In the genomic region with DNA sequence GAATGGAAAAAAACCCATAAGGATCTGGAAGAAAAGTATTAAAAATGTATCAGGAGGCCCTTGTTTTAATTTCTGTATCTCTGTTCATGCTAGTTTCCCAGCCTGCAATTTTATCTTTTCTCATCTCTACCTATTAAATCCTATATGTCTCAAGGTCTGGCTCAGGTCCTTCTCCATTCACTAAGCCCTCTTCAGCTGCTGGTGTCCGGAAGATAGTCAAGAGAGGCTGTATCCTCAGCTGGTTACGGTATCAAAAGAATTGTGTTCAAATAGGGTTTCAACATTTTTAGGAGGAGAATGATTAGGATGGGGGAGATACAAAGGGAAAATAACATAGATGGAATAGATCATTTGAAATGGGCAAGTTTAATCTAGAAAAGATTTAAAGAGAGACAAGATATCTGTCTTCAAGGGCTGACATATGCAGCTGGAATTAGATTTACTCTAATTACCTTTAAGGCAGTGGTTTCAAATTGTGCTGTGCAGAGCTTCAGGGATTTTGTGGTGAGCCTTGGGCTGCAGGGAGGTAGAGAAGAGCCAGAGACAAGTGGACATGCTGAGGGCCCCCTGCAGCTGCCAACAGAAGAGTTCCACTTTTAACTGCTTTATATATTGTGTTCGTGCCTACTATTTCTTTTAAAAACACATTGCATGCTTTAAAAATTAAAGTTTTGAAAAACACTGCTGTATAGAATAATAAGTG, we compare ENCODE assay signal across 17 cellular contexts. TPM values are rescaled to one million over a fixed set of nuclear protein-coding genes. Genes with fewer than 3 reads are reported as not detected.
"Had no signal": no experiment of that assay in that cellular context is flagged by ENCODE, and none has a peak within 500 bp of the region (broad histone marks: within the 10 kb centered on the region; RNA-seq: fewer than 3 reads in every experiment).

No MANE protein-coding gene starts in this region.

- H3K27me3 Mint-ChIP-seq: stimulated activated memory B cell treated with anti-CD40 and anti-IgM and Interleukin-4, amounts not matched to agents 10 μg/mL and 1 μg/mL and 100 μg/mL, for 72 hours had no signal

- DNase-seq: activated CD4-positive, alpha-beta T cell treated with anti-CD3 and anti-CD28 coated beads for 48 hours; activated CD8-positive, alpha-beta T cell treated with anti-CD3 and anti-CD28 coated beads for 36 hours; activated effector memory CD4-positive, alpha-beta T cell treated with Interleukin-2 at 50 U/mL for 16 hours; activated T-cell treated with anti-CD3 and anti-CD28 coated beads, Interleukin-2, amount 50 U/mL, for 4 hours; adrenal gland; effector CD4-positive, alpha-beta T cell; foreskin keratinocyte; mesendoderm; retina; stimulated activated CD4-positive, alpha-beta T cell treated with anti-CD3 and anti-CD28 coated beads, Interleukin-2, amount 100 ng/mL, for 48 hours; uterus had no signal

- H3K27ac ChIP-seq: adrenal gland, coronary artery, foreskin keratinocyte, uterus had no signal

- H3K27me3 ChIP-seq: adrenal gland, foreskin keratinocyte, uterus had no signal

- H3K4me3 ChIP-seq: adrenal gland, coronary artery, uterus had no signal

- ATAC-seq: activated CD8-positive, alpha-beta T cell treated with anti-CD3 and anti-CD28 coated beads for 36 hours; activated T-cell treated with anti-CD3 and anti-CD28 coated beads, Interleukin-2, amount 50 U/mL, for 4 hours; foreskin keratinocyte; stimulated activated memory B cell treated with anti-CD40 and anti-IgM and Interleukin-4, amounts not matched to agents 10 μg/mL and 1 μg/mL and 100 μg/mL, for 72 hours; WTC11 had no signal

- H3K36me3 ChIP-seq: adrenal gland, uterus had no signal

- H3K27ac Mint-ChIP-seq: activated CD8-positive, alpha-beta T cell treated with anti-CD3 and anti-CD28 coated beads for 36 hours; activated naive CD4-positive, alpha-beta T cell treated with anti-CD3 and anti-CD28 coated beads, Interleukin-2, amount 50 U/mL, for 24 hours; stimulated activated memory B cell treated with anti-CD40 and anti-IgM and Interleukin-4, amounts not matched to agents 10 μg/mL and 1 μg/mL and 100 μg/mL, for 72 hours; WTC11 had no signal

- H3K36me3 Mint-ChIP-seq: activated naive CD4-positive, alpha-beta T cell treated with anti-CD3 and anti-CD28 coated beads, Interleukin-2, amount 50 U/mL, for 24 hours; stimulated activated memory B cell treated with anti-CD40 and anti-IgM and Interleukin-4, amounts not matched to agents 10 μg/mL and 1 μg/mL and 100 μg/mL, for 72 hours; WTC11 had no signal

- H3K4me1 Mint-ChIP-seq: activated naive CD4-positive, alpha-beta T cell treated with anti-CD3 and anti-CD28 coated beads, Interleukin-2, amount 50 U/mL, for 24 hours; central memory CD8-positive, alpha-beta T cell; stimulated activated memory B cell treated with anti-CD40 and anti-IgM and Interleukin-4, amounts not matched to agents 10 μg/mL and 1 μg/mL and 100 μg/mL, for 72 hours had no signal

- H3K9me3 Mint-ChIP-seq: activated CD8-positive, alpha-beta T cell treated with anti-CD3 and anti-CD28 coated beads for 36 hours; activated naive CD4-positive, alpha-beta T cell treated with anti-CD3 and anti-CD28 coated beads, Interleukin-2, amount 50 U/mL, for 24 hours; activated T-cell treated with anti-CD3 and anti-CD28 coated beads, Interleukin-2, amount 50 U/mL, for 4 hours; central memory CD8-positive, alpha-beta T cell; stimulated activated memory B cell treated with anti-CD40 and anti-IgM and Interleukin-4, amounts not matched to agents 10 μg/mL and 1 μg/mL and 100 μg/mL, for 72 hours; WTC11 had no signal

- H3K4me3 Mint-ChIP-seq: activated CD8-positive, alpha-beta T cell treated with anti-CD3 and anti-CD28 coated beads for 36 hours; activated naive CD4-positive, alpha-beta T cell treated with anti-CD3 and anti-CD28 coated beads, Interleukin-2, amount 50 U/mL, for 24 hours; activated T-cell treated with anti-CD3 and anti-CD28 coated beads, Interleukin-2, amount 50 U/mL, for 4 hours; central memory CD8-positive, alpha-beta T cell; stimulated activated memory B cell treated with anti-CD40 and anti-IgM and Interleukin-4, amounts not matched to agents 10 μg/mL and 1 μg/mL and 100 μg/mL, for 72 hours; WTC11 had no signal

- H3K4me1 ChIP-seq: adrenal gland, uterus had no signal

- H3K9me3 ChIP-seq: adrenal gland, uterus had no signal

RNA-seq across cellular contexts. Expression of a gene that starts 24.1 kb away (rescaled TPM):
- total RNA-seq: activated CD8-positive, alpha-beta T cell treated with anti-CD3 and anti-CD28 coated beads for 36 hours; T-helper 1 cell treated with Interleukin-12 subunit alpha and Interleukin-12 subunit beta and Interleukin-4 antibody, amounts not matched to agents 30 ng/mL and 1 ng/mL, for 36 hours had no signal
